ENCODE assay signal across 17 cellular contexts in genomic region chr9:117739620-117740347, GRCh38. TPM values are rescaled to one million over a fixed set of nuclear protein-coding genes. Genes with fewer than 3 reads are reported as not detected.
DNase-seq lines count a peak whose midpoint lies in the region; ATAC-seq and TF ChIP-seq lines count a peak whose summit lies in the region.
"Had no signal": no experiment of that assay in that cellular context is flagged by ENCODE, and none has a peak within 500 bp of the region (broad histone marks: within the 10 kb centered on the region; RNA-seq: fewer than 3 reads in every experiment).

No MANE protein-coding gene starts in this region.

- peaks cover 19% of the 10 kb centered on the region for H3K4me1 ChIP-seq in OCI-LY3 (ENCODE audit: low read length)
- H3K4me1 ChIP-seq in naive thymus-derived CD4-positive, alpha-beta T cell (ENCODE audit: control insufficient read depth in 2 of 2, insufficient read depth in 2 of 2, low read length in 2 of 2): no peaks in the 10 kb centered on the region
- H3K4me1 ChIP-seq in Karpas-422 (ENCODE audit: low read length): no peaks in the 10 kb centered on the region
- H3K4me1 ChIP-seq: A549 had no signal

- H3K36me3 ChIP-seq in OCI-LY3 (replicated peaks; ENCODE audit: low read depth, low read length) (no peaks in the 10 kb centered on the region), neural cell (ENCODE audit: insufficient read depth, low read length) (no peaks in the 10 kb centered on the region), Karpas-422 (ENCODE audit: insufficient read depth, low read length) (no peaks in the 10 kb centered on the region)
- no peaks in the 10 kb centered on the region for H3K36me3 ChIP-seq in naive thymus-derived CD4-positive, alpha-beta T cell (ENCODE audit: control insufficient read depth in 2 of 3, insufficient read depth in 3 of 3, low read length in 3 of 3)

- no peak overlapping the region for H3K4me3 ChIP-seq in OCI-LY3 (ENCODE audit: low read length)
- peak overlapping the region; percentile 56 for H3K4me3 ChIP-seq in neural cell (ENCODE audit: low read length)
- no peak overlapping the region for H3K4me3 ChIP-seq in naive thymus-derived CD4-positive, alpha-beta T cell (ENCODE audit: low read length)
- no peak overlapping the region for H3K4me3 ChIP-seq in Karpas-422 (ENCODE audit: low read length)
- H3K4me3 ChIP-seq: A549, GM23248 had no signal

- H3K9ac ChIP-seq in OCI-LY3 (ENCODE audit: low read length) (no peak overlapping the region), neural cell (ENCODE audit: low read length) (peak overlapping the region; percentile 66), Karpas-422 (ENCODE audit: low read length) (no peak overlapping the region)
- H3K9ac ChIP-seq: GM23248 had no signal

- peak; percentile 85 for TF ChIP-seq EP300 in neural cell (conservative IDR thresholded peaks at IDR 0.05; ENCODE audit: poor library complexity, severe bottlenecking)

- no peak overlapping the region for H3K4me3 Mint-ChIP-seq in naive thymus-derived CD4-positive, alpha-beta T cell
- H3K4me3 Mint-ChIP-seq: CD14-positive monocyte; CD8-positive, alpha-beta T cell had no signal

- peaks cover 0 to 2% (median 0%) of the 10 kb centered on the region in 11 donors for H3K9me3 Mint-ChIP-seq in naive thymus-derived CD4-positive, alpha-beta T cell
- H3K9me3 Mint-ChIP-seq: CD14-positive monocyte; CD8-positive, alpha-beta T cell had no signal

- CTCF ChIA-PET in naive thymus-derived CD4-positive, alpha-beta T cell (lab: Charles Lee): no interaction called here

- peak; percentile 41 for TF ChIP-seq RAD21 in neural cell (conservative IDR thresholded peaks at IDR 0.05)

- peaks cover 29% of the 10 kb centered on the region for H3F3A ChIP-seq in neural cell (ENCODE audit: insufficient read depth, low read length, poor library complexity, severe bottlenecking)

- H3K27me3 ChIP-seq in OCI-LY3 (ENCODE audit: low read depth, low read length) (peaks cover 53% of the 10 kb centered on the region), neural cell (ENCODE audit: insufficient read depth, low read depth, low read length) (no peaks in the 10 kb centered on the region), Karpas-422 (ENCODE audit: low read length) (no peaks in the 10 kb centered on the region)
- H3K27me3 ChIP-seq in naive thymus-derived CD4-positive, alpha-beta T cell (ENCODE audit: control insufficient read depth in 2 of 2, insufficient read depth in 2 of 2, low read length in 2 of 2): no peaks in the 10 kb centered on the region

- TF ChIP-seq CTCF in OCI-LY3 (IDR thresholded peaks at IDR 0.05; ENCODE audit: low read depth, low read length) (no peak), neural cell (IDR thresholded peaks at IDR 0.05; ENCODE audit: poor library complexity, severe bottlenecking) (peak; percentile 29)

- no peak overlapping the region for H2AFZ ChIP-seq in OCI-LY3 (ENCODE audit: low read depth, low read length)
- no peak overlapping the region for H2AFZ ChIP-seq in neural cell (ENCODE audit: low read depth, low read length)
- no peak overlapping the region for H2AFZ ChIP-seq in Karpas-422 (ENCODE audit: low read length)
- H2AFZ ChIP-seq: GM23248 had no signal

- H4K20me1 ChIP-seq in OCI-LY3 (ENCODE audit: insufficient read depth, low read length) (no peaks in the 10 kb centered on the region), neural cell (ENCODE audit: insufficient read depth) (no peaks in the 10 kb centered on the region), Karpas-422 (ENCODE audit: insufficient read depth, low read depth, low read length) (no peaks in the 10 kb centered on the region)

- H3K9me2 ChIP-seq in neural cell (ENCODE audit: insufficient read depth, low read length) (no peaks in the 10 kb centered on the region), Karpas-422 (replicated peaks; ENCODE audit: insufficient read depth, low read length) (no peaks in the 10 kb centered on the region)

- H3K4me2 ChIP-seq in OCI-LY3 (ENCODE audit: low read length) (0 out of 2 replicates have a peak overlapping the region, but pooled peaks have one; percentile 5), neural cell (ENCODE audit: low read length) (peak overlapping the region; percentile 69), Karpas-422 (ENCODE audit: low read depth, low read length, poor library complexity, severe bottlenecking) (no peak overlapping the region)
- H3K4me2 ChIP-seq: A549 had no signal

- H3K9me3 ChIP-seq in OCI-LY3 (ENCODE audit: insufficient read depth, low read length) (no peaks in the 10 kb centered on the region), neural cell (ENCODE audit: low read length) (no peaks in the 10 kb centered on the region), Karpas-422 (ENCODE audit: low read length) (no peaks in the 10 kb centered on the region)
- no peaks in the 10 kb centered on the region for H3K9me3 ChIP-seq in naive thymus-derived CD4-positive, alpha-beta T cell (ENCODE audit: control insufficient read depth in 2 of 3, low read length in 3 of 3)
- H3K9me3 ChIP-seq: A549 had no signal

- DNase-seq in naive thymus-derived CD4-positive, alpha-beta T cell: no peak
- DNase-seq in Karpas-422 (no peak), Ammon's horn (ENCODE audit: low spot score) (no peak), medulla oblongata (ENCODE audit: extremely low spot score) (no peak)
- DNase-seq: CD8-positive, alpha-beta T cell; COR-L47; DMS153; DMS79 treated with DMSO at 0.1 percent for 48 hours; EL; GM23248 had no signal

- no peak overlapping the region for H3K27ac Mint-ChIP-seq in naive thymus-derived CD4-positive, alpha-beta T cell
- H3K27ac Mint-ChIP-seq: CD14-positive monocyte; CD8-positive, alpha-beta T cell had no signal

- H3K27me3 Mint-ChIP-seq in naive thymus-derived CD4-positive, alpha-beta T cell: peaks cover 6 to 31% (median 18%) of the 10 kb centered on the region in 5 donors

- no peaks in the 10 kb centered on the region for H3K79me2 ChIP-seq in OCI-LY3 (ENCODE audit: low read length)
- no peaks in the 10 kb centered on the region for H3K79me2 ChIP-seq in neural cell (replicated peaks; ENCODE audit: insufficient read depth, low read length)
- no peaks in the 10 kb centered on the region for H3K79me2 ChIP-seq in Karpas-422 (ENCODE audit: low read length)

- peaks cover 0 to 12% (median 0%) of the 10 kb centered on the region in 7 donors for H3K4me1 Mint-ChIP-seq in naive thymus-derived CD4-positive, alpha-beta T cell

- POLR2A ChIA-PET in naive thymus-derived CD4-positive, alpha-beta T cell (lab: Charles Lee): no interaction called here

- intact Hi-C loops in naive thymus-derived CD4-positive, alpha-beta T cell (cut with micrococcal nuclease): no loop called here

- H3K36me3 Mint-ChIP-seq in naive thymus-derived CD4-positive, alpha-beta T cell: peaks cover 0 to 3% (median 0%) of the 10 kb centered on the region in 5 donors
- H3K36me3 Mint-ChIP-seq: CD8-positive, alpha-beta T cell had no signal

- ATAC-seq in GM18867 (IDR thresholded peaks at IDR 0.05; ENCODE audit: unreplicated experiment): peak; percentile 42
- ATAC-seq in HG02884 (IDR thresholded peaks at IDR 0.05; ENCODE audit: unreplicated experiment): peak; percentile 52
- no peak for ATAC-seq in naive thymus-derived CD4-positive, alpha-beta T cell
- ATAC-seq: A549; CD8-positive, alpha-beta T cell had no signal

- H3K27ac ChIP-seq in OCI-LY3 (ENCODE audit: low read length) (no peak overlapping the region), neural cell (ENCODE audit: low read length) (peak overlapping the region; percentile 96), Karpas-422 (ENCODE audit: low read length) (no peak overlapping the region)
- H3K27ac ChIP-seq in naive thymus-derived CD4-positive, alpha-beta T cell (ENCODE audit: low read depth, low read length): no peak overlapping the region
- H3K27ac ChIP-seq: A549, GM23248 had no signal

TF ChIP-seq in neural cell, 6 proteins besides CTCF, POLR2A, EP300 and RAD21:
- TF ChIP-seq SMC3 (conservative IDR thresholded peaks at IDR 0.05; ENCODE audit: poor library complexity) (no peak), REST (IDR thresholded peaks at IDR 0.05; ENCODE audit: borderline replicate concordance) (peak; percentile 67), POLR2AphosphoS5 (IDR thresholded peaks at IDR 0.05) (peak; percentile 83), EZH2 (IDR thresholded peaks at IDR 0.05; ENCODE audit: borderline replicate concordance, insufficient read depth, low read length, poor library complexity, severe bottlenecking) (no peak), TAF1 (IDR thresholded peaks at IDR 0.05; ENCODE audit: low read depth) (no peak), MXI1 (conservative IDR thresholded peaks at IDR 0.05; ENCODE audit: poor library complexity, severe bottlenecking) (peak; percentile 95)

RNA-seq across cellular contexts. Expression of gene TLR4, which starts 35.6 kb away (rescaled TPM):
- 0.07 and 0.74 TPM in 2 replicates for polyA plus RNA-seq in neural cell
- polyA minus RNA-seq in neural cell: not detected in 2 replicates
- total RNA-seq in naive thymus-derived CD4-positive, alpha-beta T cell: 10 to 100 TPM in 1 of 5 experiments, 1 to 10 TPM in 3, under 1 TPM in 1; 0.10 to 28.1 (median 1.5) TPM
- polyA plus RNA-seq in naive thymus-derived CD4-positive, alpha-beta T cell: under 1 TPM in 1 of 2 donors, not detected in 1; 0.07 TPM
- 5.8 and 7.3 TPM in 2 replicates for total RNA-seq in Karpas-422 (2014; rRNA removed; shearing (Covaris generic); ENCODE audit: low replicate concordance)
- polyA plus RNA-seq: AG04450 had no signal
